11 cellular contexts compared by ENCODE assay signal in genomic region chr15:31405200-31405929, GRCh38.
DNase-seq lines count a peak whose midpoint lies in the region; ATAC-seq and TF ChIP-seq lines count a peak whose summit lies in the region.
"Had no signal": no experiment of that assay in that cellular context is flagged by ENCODE, and none has a peak within 500 bp of the region (broad histone marks: within the 10 kb centered on the region; RNA-seq: fewer than 3 reads in every experiment).

No MANE protein-coding gene starts in this region.

- TF ChIP-seq CTCF in NB4 (IDR thresholded peaks at IDR 0.05; ENCODE audit: low read depth, low read length): no peak

- no peak for TF ChIP-seq POLR2A in NB4 (IDR thresholded peaks at IDR 0.05; ENCODE audit: extremely low read depth, insufficient read length)

- peaks cover 3% of the 10 kb centered on the region for H3K27me3 Mint-ChIP-seq in activated CD8-positive, alpha-beta memory T cell treated with anti-CD3 and anti-CD28 coated beads, Interleukin-2, amount 10 ng/mL, durations not matched to agents 7 days and 5 days
- H3K27me3 Mint-ChIP-seq in activated naive CD8-positive, alpha-beta T cell: no peaks in the 10 kb centered on the region
- peaks cover 13% of the 10 kb centered on the region for H3K27me3 Mint-ChIP-seq in stimulated activated memory B cell treated with anti-CD40 and anti-IgM and Interleukin-4, amounts not matched to agents 10 μg/mL and 1 μg/mL and 100 μg/mL, for 72 hours
- H3K27me3 Mint-ChIP-seq: central memory CD8-positive, alpha-beta T cell had no signal

- CTCF ChIA-PET in activated CD8-positive, alpha-beta memory T cell treated with anti-CD3 and anti-CD28 coated beads, Interleukin-2, amount 10 ng/mL, durations not matched to agents 7 days and 5 days (lab: Charles Lee): interaction anchor here (1.5 kb wide), 1 partner anchor 9 kb away, joined by 3 read pairs; no protein-coding TSS in a partner anchor

- DNase-seq in activated CD8-positive, alpha-beta memory T cell treated with anti-CD3 and anti-CD28 coated beads, Interleukin-2, amount 10 ng/mL, durations not matched to agents 7 days and 5 days: peak; percentile 38
- no peak for DNase-seq in activated CD8-positive, alpha-beta memory T cell treated with anti-CD3 and anti-CD28 coated beads, Interleukin-2, amount 50 U/mL, for 48 hours
- peak; percentile 94 for DNase-seq in NB4 (ENCODE audit: low read depth)
- no peak for DNase-seq in AG20443 (ENCODE audit: low spot score)
- no peak for DNase-seq in inferior parietal cortex (ENCODE audit: extremely low spot score)
- DNase-seq: head of caudate nucleus, OCI-M1 had no signal

- H3K9me3 Mint-ChIP-seq in activated CD8-positive, alpha-beta memory T cell treated with anti-CD3 and anti-CD28 coated beads, Interleukin-2, amount 10 ng/mL, durations not matched to agents 7 days and 5 days (ENCODE audit: low read depth): peaks cover 24% of the 10 kb centered on the region
- peaks cover 4% of the 10 kb centered on the region for H3K9me3 Mint-ChIP-seq in activated naive CD8-positive, alpha-beta T cell (ENCODE audit: low read depth)
- peaks cover 13% of the 10 kb centered on the region for H3K9me3 Mint-ChIP-seq in stimulated activated memory B cell treated with anti-CD40 and anti-IgM and Interleukin-4, amounts not matched to agents 10 μg/mL and 1 μg/mL and 100 μg/mL, for 72 hours

- H3K4me1 Mint-ChIP-seq in activated CD8-positive, alpha-beta memory T cell treated with anti-CD3 and anti-CD28 coated beads, Interleukin-2, amount 10 ng/mL, durations not matched to agents 7 days and 5 days: peaks cover 21% of the 10 kb centered on the region
- H3K4me1 Mint-ChIP-seq in activated naive CD8-positive, alpha-beta T cell (ENCODE audit: low read depth): peaks cover 33% of the 10 kb centered on the region
- H3K4me1 Mint-ChIP-seq in stimulated activated memory B cell treated with anti-CD40 and anti-IgM and Interleukin-4, amounts not matched to agents 10 μg/mL and 1 μg/mL and 100 μg/mL, for 72 hours: peaks cover 38% of the 10 kb centered on the region

- H3K4me3 Mint-ChIP-seq in activated CD8-positive, alpha-beta memory T cell treated with anti-CD3 and anti-CD28 coated beads, Interleukin-2, amount 10 ng/mL, durations not matched to agents 7 days and 5 days: no peak overlapping the region
- H3K4me3 Mint-ChIP-seq in activated naive CD8-positive, alpha-beta T cell: peak overlapping the region; percentile 56
- peak overlapping the region; percentile 21 for H3K4me3 Mint-ChIP-seq in stimulated activated memory B cell treated with anti-CD40 and anti-IgM and Interleukin-4, amounts not matched to agents 10 μg/mL and 1 μg/mL and 100 μg/mL, for 72 hours
- H3K4me3 Mint-ChIP-seq: central memory CD8-positive, alpha-beta T cell had no signal

- peak overlapping the region; percentile 37 for H3K27ac Mint-ChIP-seq in activated CD8-positive, alpha-beta memory T cell treated with anti-CD3 and anti-CD28 coated beads, Interleukin-2, amount 10 ng/mL, durations not matched to agents 7 days and 5 days
- H3K27ac Mint-ChIP-seq in activated naive CD8-positive, alpha-beta T cell: peak overlapping the region; percentile 85
- peak overlapping the region; percentile 83 for H3K27ac Mint-ChIP-seq in stimulated activated memory B cell treated with anti-CD40 and anti-IgM and Interleukin-4, amounts not matched to agents 10 μg/mL and 1 μg/mL and 100 μg/mL, for 72 hours

- H3K4me3 ChIP-seq in NB4 (ENCODE audit: low read depth, low read length): no peak overlapping the region

- no peak for ATAC-seq in activated CD8-positive, alpha-beta memory T cell treated with anti-CD3 and anti-CD28 coated beads, Interleukin-2, amount 10 ng/mL, durations not matched to agents 7 days and 5 days
- peak; percentile 79 for ATAC-seq in stimulated activated memory B cell treated with anti-CD40 and anti-IgM and Interleukin-4, amounts not matched to agents 10 μg/mL and 1 μg/mL and 100 μg/mL, for 72 hours
- no peak for ATAC-seq in GM18502 (IDR thresholded peaks at IDR 0.05; ENCODE audit: poor library complexity, unreplicated experiment)

- peaks cover 24% of the 10 kb centered on the region for H3K36me3 Mint-ChIP-seq in activated CD8-positive, alpha-beta memory T cell treated with anti-CD3 and anti-CD28 coated beads, Interleukin-2, amount 10 ng/mL, durations not matched to agents 7 days and 5 days
- peaks cover 6% of the 10 kb centered on the region for H3K36me3 Mint-ChIP-seq in activated naive CD8-positive, alpha-beta T cell
- peaks cover 19% of the 10 kb centered on the region for H3K36me3 Mint-ChIP-seq in stimulated activated memory B cell treated with anti-CD40 and anti-IgM and Interleukin-4, amounts not matched to agents 10 μg/mL and 1 μg/mL and 100 μg/mL, for 72 hours

Comparison
In these comparisons a context has a peak if more than half of its experiments do, and no peak if none do; other contexts are left out.
1. DNase-seq: peak in activated CD8-positive, alpha-beta memory T cell treated with anti-CD3 and anti-CD28 coated beads, Interleukin-2, amount 10 ng/mL, durations not matched to agents 7 days and 5 days (single experiment) and NB4 (single experiment); none in activated CD8-positive, alpha-beta memory T cell treated with anti-CD3 and anti-CD28 coated beads, Interleukin-2, amount 50 U/mL, for 48 hours (single experiment), AG20443 (single experiment) and inferior parietal cortex (single experiment).
2. Peak in every context shown above with its lines, with median percentiles within 50 percentile points of each other: H3K27ac Mint-ChIP-seq.